In the genomic region with DNA sequence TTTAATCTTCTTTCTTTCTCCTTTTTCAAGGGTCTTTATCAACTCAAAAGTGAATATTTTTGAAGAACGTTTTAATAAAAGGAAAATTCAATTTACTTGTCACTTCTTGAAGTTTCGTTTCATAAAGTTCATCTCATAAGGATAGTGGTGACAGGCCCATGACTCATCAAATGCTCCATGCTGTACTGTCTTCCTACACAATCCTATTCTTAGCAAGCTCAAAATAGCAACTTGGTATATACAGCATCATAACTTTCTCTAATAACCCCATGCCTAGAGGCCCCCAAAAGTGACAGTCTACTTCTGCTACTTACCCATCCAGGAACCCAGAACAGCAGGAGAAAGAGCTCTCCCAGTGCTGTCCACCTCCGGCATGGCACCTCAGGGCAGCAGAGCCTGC, we compare ENCODE assay signal across 11 cellular contexts. TPM values are rescaled to one million over a fixed set of nuclear protein-coding genes. Genes with fewer than 3 reads are reported as not detected.
A peak's percentile ranks its signal among the peaks of the same experiment; 100 is the strongest.
DNase-seq lines count a peak whose midpoint lies in the region; ATAC-seq and TF ChIP-seq lines count a peak whose summit lies in the region.
"Had no signal": no experiment of that assay in that cellular context is flagged by ENCODE, and none has a peak within 500 bp of the region (broad histone marks: within the 10 kb centered on the region; RNA-seq: fewer than 3 reads in every experiment).

No MANE protein-coding gene starts in this region.

- H3K9me3 ChIP-seq in MG63 (no peaks in the 10 kb centered on the region), mammary epithelial cell (replicated peaks; ENCODE audit: insufficient read depth, low read length) (no peaks in the 10 kb centered on the region), thyroid gland (no peaks in the 10 kb centered on the region)

- 30% methylated on average over 3 of the region's 3 CpGs for WGBS in mammary epithelial cell (ENCODE audit: low coverage, missing lambda C conversion rate)
- WGBS in thyroid gland, 2 donors = 75 to 81% methylated on average over 3 of the region's 3 CpGs

- intact Hi-C loops in mammary epithelial cell (cut with micrococcal nuclease) = no loop called here
- intact Hi-C loops in thyroid gland (cut with DNase I) = no loop called here

- H3K4me1 ChIP-seq in mammary epithelial cell (ENCODE audit: insufficient read depth, low read length) (peaks cover 31% of the 10 kb centered on the region), thyroid gland (no peaks in the 10 kb centered on the region)

- H3K4me2 ChIP-seq in mammary epithelial cell (ENCODE audit: insufficient read depth, low read depth, low read length) = peak overlapping the region; percentile 16

- H3K27ac ChIP-seq in mammary epithelial cell (ENCODE audit: insufficient read depth, low read depth, low read length) (no peak overlapping the region), thyroid gland (no peak overlapping the region)
- H3K27ac ChIP-seq: C4-2B had no signal

- BruUV-seq in mammary epithelial cell (replicated peaks; lab: Mats Ljungman, UMichigan) = no TSS peak

- no peak overlapping the region for H3K9ac ChIP-seq in mammary epithelial cell (ENCODE audit: insufficient read depth, low read length)

- H3K27me3 ChIP-seq in MG63 (no peaks in the 10 kb centered on the region), mammary epithelial cell (ENCODE audit: insufficient read depth, low read length) (no peaks in the 10 kb centered on the region), thyroid gland (no peaks in the 10 kb centered on the region)

- H3K4me3 ChIP-seq in MG63 = no peak overlapping the region
- no peak overlapping the region for H3K4me3 ChIP-seq in mammary epithelial cell (replicated peaks in 1 of 3; ENCODE audit: insufficient read depth in 1 of 3, low read depth in 2 of 3, low read length in 3 of 3)
- H3K4me3 ChIP-seq in thyroid gland (replicated peaks in 1 of 3) = no peak overlapping the region

- peak; percentile 95 for ATAC-seq in stimulated activated naive CD8-positive, alpha-beta T cell treated with anti-CD3 and anti-CD28 coated beads, Interleukin-15, Interleukin-2, amounts not matched to agents 100 U/mL and 50 U/mL, for 24 hours
- no peak for ATAC-seq in GM21576 (IDR thresholded peaks at IDR 0.05; ENCODE audit: unreplicated experiment)

- no peaks in the 10 kb centered on the region for H3K36me3 ChIP-seq in MG63
- H3K36me3 ChIP-seq in mammary epithelial cell (ENCODE audit: insufficient read depth, low read length) = no peaks in the 10 kb centered on the region
- no peaks in the 10 kb centered on the region for H3K36me3 ChIP-seq in thyroid gland

- H2AFZ ChIP-seq in mammary epithelial cell (ENCODE audit: low read depth, low read length) = no peak overlapping the region

- no peak for TF ChIP-seq POLR2A in thyroid gland (IDR thresholded peaks at IDR 0.05)

- in situ Hi-C loops in mammary epithelial cell (cut with MboI; ENCODE audit: low sequenced_read_pairs in 2 of 2) = no loop called here

- dilution Hi-C loops in mammary epithelial cell (cut with HindIII; ENCODE audit: low sequenced_read_pairs) = no loop called here

- peak; percentile 28 for DNase-seq in activated T-cell treated with anti-CD3 and anti-CD28 coated beads for 24 hours (ENCODE audit: low read depth)
- no peak for DNase-seq in activated T-cell treated with anti-CD3 and anti-CD28 coated beads, Interleukin-2, amount 50 U/mL, for 1 hour
- DNase-seq in MG63 = peak; percentile 43
- peak; percentile 61 for DNase-seq in mammary epithelial cell
- peak; percentile 49 for DNase-seq in stimulated activated naive CD8-positive, alpha-beta T cell treated with anti-CD3 and anti-CD28 coated beads, Interleukin-15, Interleukin-2, amounts not matched to agents 100 U/mL and 50 U/mL, for 24 hours
- no peak for DNase-seq in thyroid gland
- no peak for DNase-seq in NCI-H748 (lab: John Stamatoyannopoulos, UW; ENCODE audit: unreplicated experiment)
- DNase-seq: NCI-H187, small intestine had no signal

- no peaks in the 10 kb centered on the region for H3K79me2 ChIP-seq in mammary epithelial cell (ENCODE audit: insufficient read depth, low read length)

- TF ChIP-seq CTCF in mammary epithelial cell (conservative IDR thresholded peaks at IDR 0.05 in 1 of 2, IDR thresholded peaks at IDR 0.05 in 1 of 2; ENCODE audit: extremely low read depth in 1 of 2, insufficient read depth in 1 of 2, low read depth in 1 of 2, low read length in 2 of 2) (no peak), thyroid gland (IDR thresholded peaks at IDR 0.05) (no peak)

- H4K20me1 ChIP-seq in mammary epithelial cell (ENCODE audit: insufficient read depth, low read length) = no peaks in the 10 kb centered on the region

- CTCF ChIA-PET in mammary epithelial cell (lab: Charles Lee; ENCODE audit: low non-redundant PET) = no interaction called here

RNA-seq across cellular contexts. Expression of gene FBXO15, which starts 7.7 kb away (rescaled TPM):
- total RNA-seq in MG63 (2014; rRNA removed; shearing (Covaris generic); ENCODE audit: low replicate concordance) = 1.1 TPM in 1 of 2 replicates, not detected in the other
- under 1 TPM; 0.33 to 0.73 TPM for total RNA-seq in mammary epithelial cell
- 0.36 TPM for polyA plus RNA-seq in mammary epithelial cell
- polyA minus RNA-seq in mammary epithelial cell = not detected
- 1 to 10 TPM in 1 of 4 donors, under 1 TPM in 3; 0.54 to 1.9 (median 0.72) TPM for total RNA-seq in thyroid gland

RNA-seq across cellular contexts. Expression of gene TIMM21, which starts 8.4 kb away (rescaled TPM):
- total RNA-seq in MG63 (2014; rRNA removed; shearing (Covaris generic); ENCODE audit: low replicate concordance) = 15.6 and 36.8 TPM in 2 replicates
- total RNA-seq in mammary epithelial cell = 10 to 100 TPM; 23.0 to 37.5 TPM
- polyA plus RNA-seq in mammary epithelial cell = 57.2 TPM
- polyA minus RNA-seq in mammary epithelial cell = 45.8 TPM
- 10 to 100 TPM; 18.2 to 47.0 (median 27.9) TPM for total RNA-seq in thyroid gland

Comparison
In these comparisons a context has a peak if more than half of its experiments do, and no peak if none do; other contexts are left out.
1. DNase-seq: peak in activated T-cell treated with anti-CD3 and anti-CD28 coated beads for 24 hours (single experiment), MG63 (single experiment), mammary epithelial cell (single experiment) and stimulated activated naive CD8-positive, alpha-beta T cell treated with anti-CD3 and anti-CD28 coated beads, Interleukin-15, Interleukin-2, amounts not matched to agents 100 U/mL and 50 U/mL, for 24 hours (single experiment); none in activated T-cell treated with anti-CD3 and anti-CD28 coated beads, Interleukin-2, amount 50 U/mL, for 1 hour (single experiment), thyroid gland (0 of 2) and NCI-H748 (single experiment).